9 cellular contexts compared by ENCODE assay signal in genomic region chr12:121239335-121239678, GRCh38. TPM values are rescaled to one million over a fixed set of nuclear protein-coding genes. Genes with fewer than 3 reads are reported as not detected.
DNase-seq lines count a peak whose midpoint lies in the region; FAIRE-seq and TF ChIP-seq lines count a peak whose summit lies in the region.
"Had no signal": no experiment of that assay in that cellular context is flagged by ENCODE, and none has a peak within 500 bp of the region (broad histone marks: within the 10 kb centered on the region; RNA-seq: fewer than 3 reads in every experiment).

No MANE protein-coding gene starts in this region.

- H3K9me3 ChIP-seq in effector memory CD4-positive, alpha-beta T cell (ENCODE audit: control insufficient read depth, low read length), result no peaks in the 10 kb centered on the region
- H3K9me3 ChIP-seq in small intestine (ENCODE audit: control insufficient read depth, low read depth), result no peaks in the 10 kb centered on the region

- H3K27me3 ChIP-seq in effector memory CD4-positive, alpha-beta T cell (replicated peaks; ENCODE audit: control insufficient read depth, insufficient read depth, low read length, poor library complexity, severe bottlenecking), result no peaks in the 10 kb centered on the region
- H3K27me3 ChIP-seq in small intestine (ENCODE audit: control insufficient read depth in 2 of 2, insufficient read depth in 2 of 2, low read length in 2 of 2), result no peaks in the 10 kb centered on the region

- no peak for TF ChIP-seq POLR2A in GM12891 (IDR thresholded peaks at IDR 0.05; ENCODE audit: low read depth, low read length)

- DNase-seq in GM12891 (ENCODE audit: insufficient read length, low spot score), result no peak
- DNase-seq in NOMO-1 treated with DMSO at 0.1 percent for 48 hours (lab: John Stamatoyannopoulos, UW; ENCODE audit: unreplicated experiment), result peak; percentile 85
- no peak for DNase-seq in effector memory CD4-positive, alpha-beta T cell
- DNase-seq in small intestine, result no peak
- no peak for DNase-seq in urothelium cell line (ENCODE audit: low spot score)
- DNase-seq in stimulated activated CD4-positive, alpha-beta T cell treated with anti-CD3 and anti-CD28 coated beads, Interleukin-1b, Interleukin-23, amount 100 ng/mL, for 48 hours, result no peak
- DNase-seq in DMS79 treated with DMSO at 0.1 percent for 48 hours (lab: John Stamatoyannopoulos, UW), result no peak
- DNase-seq: activated CD8-positive, alpha-beta memory T cell treated with anti-CD3 and anti-CD28 coated beads, Interleukin-2, amount 50 U/mL, for 48 hours had no signal

- WGBS in small intestine, 3 donors, result 29 to 48% (median 42%) methylated on average over 1 of the region's 1 CpG

- H3K4me3 ChIP-seq in effector memory CD4-positive, alpha-beta T cell (ENCODE audit: insufficient read depth, low read depth, low read length, poor library complexity, severe bottlenecking), result no peak overlapping the region
- no peak overlapping the region for H3K4me3 ChIP-seq in small intestine (ENCODE audit: low read depth in 1 of 2, low read length in 2 of 2)

- H3K4me1 ChIP-seq in effector memory CD4-positive, alpha-beta T cell (ENCODE audit: control insufficient read depth, insufficient read depth, low read length, poor library complexity, severe bottlenecking), result peaks cover 33% of the 10 kb centered on the region
- H3K4me1 ChIP-seq in small intestine (ENCODE audit: control insufficient read depth in 2 of 2, insufficient read depth in 1 of 2, low read depth in 1 of 2, low read length in 1 of 2), result no peaks in the 10 kb centered on the region

- H3K27ac ChIP-seq in effector memory CD4-positive, alpha-beta T cell (ENCODE audit: insufficient read depth, low read length, poor library complexity, severe bottlenecking), result peak overlapping the region; percentile 81
- peak overlapping the region; percentile 34 to 42 for H3K27ac ChIP-seq in small intestine (ENCODE audit: low read depth in 1 of 2, low read length in 1 of 2)

- peak; percentile 33 for FAIRE-seq in GM12891 (lab: Jason Lieb, UNC)
- no peak for FAIRE-seq in small intestine (lab: Jason Lieb, UNC)
- FAIRE-seq in urothelium cell line (lab: Jason Lieb, UNC), result no peak
- FAIRE-seq: colon had no signal

- H3K36me3 ChIP-seq in effector memory CD4-positive, alpha-beta T cell (ENCODE audit: control insufficient read depth, insufficient read depth, low read length), result peaks cover 9% of the 10 kb centered on the region
- H3K36me3 ChIP-seq in small intestine (ENCODE audit: control insufficient read depth in 2 of 2, insufficient read depth in 2 of 2, low read length in 2 of 2), result peaks cover 3 to 4% of the 10 kb centered on the region in 2 donors

TF ChIP-seq in GM12891, 5 proteins besides CTCF, POLR2A, EP300 and RAD21:
- TF ChIP-seq PAX5 (IDR thresholded peaks at IDR 0.05; ENCODE audit: insufficient read depth, low read length, severe bottlenecking) (no peak), POLR2AphosphoS5 (IDR thresholded peaks at IDR 0.05; ENCODE audit: low read depth, low read length) (no peak), TAF1 (IDR thresholded peaks at IDR 0.05; ENCODE audit: low read depth, low read length) (no peak), POU2F2 (IDR thresholded peaks at IDR 0.05; ENCODE audit: low read depth, low read length) (no peak), SPI1 (IDR thresholded peaks at IDR 0.05; ENCODE audit: low read depth, low read length) (no peak)

RNA-seq across cellular contexts. Expression of gene P2RX4, which starts 29.4 kb away (rescaled TPM):
- 13.0 TPM for polyA plus RNA-seq in GM12891 (2012; ENCODE audit: low read depth, missing spikeins)
- 10 to 100 TPM; 17.5 to 49.6 (median 37.3) TPM for polyA plus RNA-seq in small intestine

RNA-seq across cellular contexts. Expression of gene CAMKK2, which starts 57.2 kb away (rescaled TPM):
- polyA plus RNA-seq in GM12891 (2012; ENCODE audit: low read depth, missing spikeins), result 14.9 TPM
- polyA plus RNA-seq in small intestine, result 10 to 100 TPM; 25.4 to 44.5 (median 34.5) TPM
